26 cellular contexts compared by ENCODE assay signal in the genomic region with DNA sequence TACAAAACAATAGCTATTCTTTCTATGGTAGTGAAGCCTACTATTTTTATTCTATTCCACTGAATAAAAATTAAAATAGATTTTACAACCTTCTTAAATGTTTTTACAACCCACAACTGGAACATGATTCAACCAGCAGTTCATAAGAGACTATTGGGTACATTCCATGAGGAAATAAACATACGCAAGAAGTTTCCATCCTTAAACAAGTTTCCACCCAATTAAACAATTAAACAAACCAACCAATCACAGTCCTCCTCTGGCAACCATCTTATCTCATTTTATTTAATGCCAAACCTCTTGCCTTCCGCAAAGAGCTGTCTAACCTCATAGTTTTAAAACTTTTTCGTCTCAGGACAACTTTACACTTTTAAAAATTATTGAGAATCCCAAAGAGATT.
A peak's percentile ranks its signal among the peaks of the same experiment; 100 is the strongest.
DNase-seq lines count a peak whose midpoint lies in the region; ATAC-seq, FAIRE-seq and TF ChIP-seq lines count a peak whose summit lies in the region.
"Had no signal": no experiment of that assay in that cellular context is flagged by ENCODE, and none has a peak within 500 bp of the region (broad histone marks: within the 10 kb centered on the region; RNA-seq: fewer than 3 reads in every experiment).

No MANE protein-coding gene starts in this region.

- CTCF ChIA-PET in HepG2 (lab: Yijun Ruan, JAX; ENCODE audit: low intra/inter-chr PET ratio, low total read pairs), result no interaction called here

- H3K4me2 ChIP-seq in HepG2 (ENCODE audit: low read depth, low read length), result no peak overlapping the region
- H3K4me2 ChIP-seq: BLaER1 had no signal

- FAIRE-seq in endometrium (lab: Jason Lieb, UNC) (peak; percentile 15), pancreas (lab: Jason Lieb, UNC) (peak; percentile 17), HepG2 (lab: Jason Lieb, UNC) (no peak)
- FAIRE-seq: A204.1, G401.6, GM12891 had no signal

- POLR2A ChIA-PET in HepG2 (lab: Yijun Ruan, JAX), result no interaction called here

- H3K27me3 ChIP-seq in pancreas (no peaks in the 10 kb centered on the region), upper lobe of left lung (no peaks in the 10 kb centered on the region), HepG2 (ENCODE audit: control insufficient read depth in 1 of 2, insufficient read depth in 2 of 2, low read length in 2 of 2) (no peaks in the 10 kb centered on the region)
- H3K27me3 ChIP-seq: BE2C, BLaER1 had no signal

- H3K4me3 ChIP-seq in pancreas (no peak overlapping the region), upper lobe of left lung (no peak overlapping the region), HepG2 (replicated peaks in 1 of 3; ENCODE audit: insufficient read depth in 1 of 3, low read depth in 2 of 3, low read length in 3 of 3) (no peak overlapping the region)
- H3K4me3 ChIP-seq: BLaER1 had no signal

- no peak overlapping the region for H2AFZ ChIP-seq in HepG2 (ENCODE audit: low read length)

- TF ChIP-seq EP300 in upper lobe of left lung (IDR thresholded peaks at IDR 0.05), result no peak
- no peak for TF ChIP-seq EP300 in HepG2 (IDR thresholded peaks at IDR 0.05; ENCODE audit: low read depth in 2 of 2, low read length in 2 of 2)
- TF ChIP-seq EP300 in HepG2 (CRISPR knock-in tag; IDR thresholded peaks at IDR 0.05; ENCODE audit: borderline replicate concordance), result no peak

- 61 to 86% methylated on average over 3 of the region's 3 CpGs for WGBS in pancreas, 2 donors
- 87 to 88% methylated on average over 3 of the region's 3 CpGs for WGBS in upper lobe of left lung, 2 donors
- WGBS in HepG2 (ENCODE audit: low lambda C conversion rate), result 19% methylated on average over 3 of the region's 3 CpGs

- H4K20me1 ChIP-seq in HepG2 (ENCODE audit: insufficient read depth, low read length), result no peaks in the 10 kb centered on the region
- H4K20me1 ChIP-seq: BLaER1 had no signal

- DNase-seq in M059J (ENCODE audit: low read depth), result peak; percentile 61
- DNase-seq in left colon, result no peak
- DNase-seq in pancreas, result no peak
- no peak for DNase-seq in upper lobe of left lung
- DNase-seq in HepG2 (ENCODE audit: low spot score), result no peak
- DNase-seq: 8988T; ACHN; BE2C; C1 segment of cervical spinal cord; CD4-positive, alpha-beta memory T cell; CD4-positive, CD25-positive, alpha-beta regulatory T cell; CD8-positive, alpha-beta memory T cell; COR-L47; DMS 273 treated with DMSO at 0.1 percent for 48 hours; DMS153; DMS53; DMS79; DND-41; GF-D8 had no signal

- intact Hi-C loops in left colon (cut with DNase I, micrococcal nuclease), result no loop called here
- intact Hi-C loops in pancreas (cut with DNase I), result no loop called here
- intact Hi-C loops in HepG2 (cut with micrococcal nuclease; ENCODE audit: unreplicated experiment), result no loop called here

- no peak for TF ChIP-seq RAD21 in HepG2 (CRISPR knock-in tag; IDR thresholded peaks at IDR 0.05)

- H3K4me1 ChIP-seq in pancreas (no peaks in the 10 kb centered on the region), upper lobe of left lung (no peaks in the 10 kb centered on the region), HepG2 (ENCODE audit: insufficient read depth, low read length) (no peaks in the 10 kb centered on the region)
- H3K4me1 ChIP-seq: BE2C, BLaER1 had no signal

- H3K36me3 ChIP-seq in pancreas (no peaks in the 10 kb centered on the region), upper lobe of left lung (no peaks in the 10 kb centered on the region), HepG2 (replicated peaks in 1 of 2; ENCODE audit: control insufficient read depth in 1 of 2, insufficient read depth in 2 of 2, low read length in 2 of 2) (no peaks in the 10 kb centered on the region)
- H3K36me3 ChIP-seq: BE2C, BLaER1 had no signal

- no peak overlapping the region for H3K9ac ChIP-seq in HepG2 (ENCODE audit: insufficient read depth, low read depth, low read length)
- H3K9ac ChIP-seq: BLaER1 had no signal

- TF ChIP-seq POLR2A in upper lobe of left lung (IDR thresholded peaks at IDR 0.05) (no peak), HepG2 (IDR thresholded peaks at IDR 0.05; ENCODE audit: insufficient read depth in 1 of 2, low read depth in 2 of 2, low read length in 2 of 2) (no peak)

- TF ChIP-seq CTCF in pancreas (IDR thresholded peaks at IDR 0.05) (no peak), upper lobe of left lung (IDR thresholded peaks at IDR 0.05) (no peak), HepG2 (CRISPR knock-in tag; IDR thresholded peaks at IDR 0.05) (no peak)

- H3K79me2 ChIP-seq in HepG2 (ENCODE audit: insufficient read depth, low read length), result no peaks in the 10 kb centered on the region

- ATAC-seq in left colon, result peak; percentile 62
- no peak for ATAC-seq in pancreas
- ATAC-seq in upper lobe of left lung (ENCODE audit: low FRiP score in 2 of 2), result no peak
- no peak for ATAC-seq in HepG2
- ATAC-seq in GM18519 (IDR thresholded peaks at IDR 0.05; ENCODE audit: low FRiP score, unreplicated experiment), result no peak
- no peak for ATAC-seq in GM19455 (IDR thresholded peaks at IDR 0.05; ENCODE audit: unreplicated experiment)

- H3K9me3 ChIP-seq in pancreas, result no peaks in the 10 kb centered on the region
- H3K9me3 ChIP-seq in upper lobe of left lung, result no peaks in the 10 kb centered on the region
- no peaks in the 10 kb centered on the region for H3K9me3 ChIP-seq in HepG2 (ENCODE audit: low read length)
- H3K9me3 ChIP-seq: BE2C, BLaER1 had no signal

- in situ Hi-C loops in HepG2 (cut with HindIII; ENCODE audit: extremely low pct_ligation_motif_present, low pct_unique_long_range_greater_than_20kb), result no loop called here

- no peak overlapping the region for H3K27ac ChIP-seq in pancreas
- H3K27ac ChIP-seq in upper lobe of left lung, result no peak overlapping the region
- no peak overlapping the region for H3K27ac ChIP-seq in HepG2 (ENCODE audit: extremely low read length, insufficient read depth, low read length)
- H3K27ac ChIP-seq: BLaER1 had no signal

- no TSS peak for BruUV-seq in HepG2 (replicated peaks; lab: Mats Ljungman, UMichigan)

TF ChIP-seq in HepG2, 621 proteins besides CTCF, POLR2A, EP300 and RAD21 (continues in another document):
- TF ChIP-seq HOXA7 (CRISPR knock-in tag; IDR thresholded peaks at IDR 0.05) (no peak), BORCS8-MEF2B (CRISPR knock-in tag; IDR thresholded peaks at IDR 0.05) (no peak), SRSF4 (IDR thresholded peaks at IDR 0.05; ENCODE audit: low read depth, low read length, poor library complexity, severe bottlenecking) (no peak)
- TF ChIP-seq, protein P1, sequence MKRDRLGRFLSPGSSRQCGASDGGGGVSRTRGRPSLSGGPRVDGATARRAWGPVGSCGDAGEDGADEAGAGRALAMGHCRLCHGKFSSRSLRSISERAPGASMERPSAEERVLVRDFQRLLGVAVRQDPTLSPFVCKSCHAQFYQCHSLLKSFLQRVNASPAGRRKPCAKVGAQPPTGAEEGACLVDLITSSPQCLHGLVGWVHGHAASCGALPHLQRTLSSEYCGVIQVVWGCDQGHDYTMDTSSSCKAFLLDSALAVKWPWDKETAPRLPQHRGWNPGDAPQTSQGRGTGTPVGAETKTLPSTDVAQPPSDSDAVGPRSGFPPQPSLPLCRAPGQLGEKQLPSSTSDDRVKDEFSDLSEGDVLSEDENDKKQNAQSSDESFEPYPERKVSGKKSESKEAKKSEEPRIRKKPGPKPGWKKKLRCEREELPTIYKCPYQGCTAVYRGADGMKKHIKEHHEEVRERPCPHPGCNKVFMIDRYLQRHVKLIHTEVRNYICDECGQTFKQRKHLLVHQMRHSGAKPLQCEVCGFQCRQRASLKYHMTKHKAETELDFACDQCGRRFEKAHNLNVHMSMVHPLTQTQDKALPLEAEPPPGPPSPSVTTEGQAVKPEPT (CRISPR knock-in tag; IDR thresholded peaks at IDR 0.05; ENCODE audit: low read depth), result no peak
